ENCODE assay signal across 8 cellular contexts in the genomic region with DNA sequence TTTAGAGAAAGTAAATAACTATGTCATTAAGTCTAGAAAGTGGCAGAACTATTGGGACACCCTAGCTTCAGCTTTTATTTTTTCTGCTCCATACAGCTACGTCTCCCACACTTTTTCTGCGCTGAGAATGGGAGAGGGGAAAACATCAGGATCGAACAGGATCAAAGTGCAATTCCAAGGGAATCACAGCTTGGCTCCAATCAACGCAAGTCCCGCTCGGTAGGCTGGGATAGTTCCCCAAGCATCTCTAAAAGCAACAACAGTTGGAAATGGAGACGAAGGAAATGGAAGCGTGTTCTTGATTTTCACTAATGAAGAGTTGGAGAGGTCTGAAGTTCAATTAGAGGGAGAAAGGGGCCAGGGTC. TPM values are rescaled to one million over a fixed set of nuclear protein-coding genes. Genes with fewer than 3 reads are reported as not detected.
DNase-seq lines count a peak whose midpoint lies in the region; ATAC-seq and TF ChIP-seq lines count a peak whose summit lies in the region.

No MANE protein-coding gene starts in this region.

- WGBS in esophagus muscularis mucosa, result under 1% methylated on average over 8 of the region's 8 CpGs

- peaks cover 18% of the 10 kb centered on the region for H3K4me1 Mint-ChIP-seq in osteocyte (ENCODE audit: unreplicated experiment)

- no peaks in the 10 kb centered on the region for H3K9me2 ChIP-seq in PC-3 (replicated peaks; ENCODE audit: low read length)

- POLR2A ChIA-PET in PC-3 (lab: Charles Lee; ENCODE audit: unreplicated experiment), result interaction anchor here (0.6 to 1.0 kb wide), 3 partner anchors 46 to 155 kb away, joined by 3 to 15 read pairs (median 12); a partner anchor contains a TSS

- peak overlapping the region; percentile 98 for H3K27ac Mint-ChIP-seq in osteocyte (ENCODE audit: unreplicated experiment)

- H3K27ac ChIP-seq in PC-3 (ENCODE audit: low read length) (peak overlapping the region; percentile 42), esophagus muscularis mucosa (replicated peaks in 1 of 4) (peak overlapping the region; percentile 92 to 96 (median 94))

- CTCF ChIA-PET in PC-3 (lab: Charles Lee), result no interaction called here

- H2AFZ ChIP-seq in PC-3 (ENCODE audit: low read length), result peak overlapping the region; percentile 93

- BruUV-seq in PC-3 (replicated peaks; lab: Mats Ljungman, UMichigan), result TSS peak; percentile 80

- H3K79me2 ChIP-seq in PC-3 (ENCODE audit: low read length), result peaks cover 10% of the 10 kb centered on the region

- H3K9me3 Mint-ChIP-seq in osteocyte (ENCODE audit: unreplicated experiment), result no peaks in the 10 kb centered on the region

- H3F3A ChIP-seq in PC-3 (ENCODE audit: low read length, unreplicated experiment), result no peaks in the 10 kb centered on the region

- H4K20me1 ChIP-seq in PC-3 (ENCODE audit: low read length), result no peaks in the 10 kb centered on the region

- peak overlapping the region; percentile 96 for H3K4me3 Mint-ChIP-seq in osteocyte (ENCODE audit: unreplicated experiment)

- H3K4me2 ChIP-seq in PC-3 (ENCODE audit: low read length), result peak overlapping the region; percentile 96

- no peaks in the 10 kb centered on the region for H3K9me3 ChIP-seq in PC-3 (ENCODE audit: low read length)
- H3K9me3 ChIP-seq in esophagus muscularis mucosa, result no peaks in the 10 kb centered on the region

- TF ChIP-seq POLR2A in esophagus muscularis mucosa (IDR thresholded peaks at IDR 0.05; ENCODE audit: low read depth), result no peak

- no peak for TF ChIP-seq EP300 in esophagus muscularis mucosa (IDR thresholded peaks at IDR 0.05)

- no peak for TF ChIP-seq CTCF in PC-3 (conservative IDR thresholded peaks at IDR 0.05; ENCODE audit: low read depth, low read length)
- no peak for TF ChIP-seq CTCF in esophagus muscularis mucosa (IDR thresholded peaks at IDR 0.05)
- no peak for TF ChIP-seq CTCF in osteocyte (IDR thresholded peaks at IDR 0.05)

- no peaks in the 10 kb centered on the region for H3K27me3 ChIP-seq in PC-3 (ENCODE audit: low read length)
- H3K27me3 ChIP-seq in esophagus muscularis mucosa, result no peaks in the 10 kb centered on the region

- H3K36me3 ChIP-seq in PC-3 (ENCODE audit: low read depth, low read length) (no peaks in the 10 kb centered on the region), esophagus muscularis mucosa (peaks cover 0 to 9% (median 7%) of the 10 kb centered on the region in 4 donors)

- in situ Hi-C loops in KBM-7 (cut with MboI; ENCODE audit: low pct_unique_long_range_greater_than_20kb, low sequenced_read_pairs), result loop anchor here (25.0 kb wide), 1 partner anchor 88 kb away; a partner anchor contains a TSS

- H3K4me3 ChIP-seq in PC-3 (ENCODE audit: low read length) (peak overlapping the region; percentile 85), esophagus muscularis mucosa (peak overlapping the region; percentile 81 to 99 (median 86))

- H3K36me3 Mint-ChIP-seq in osteocyte (ENCODE audit: unreplicated experiment), result peaks cover 4% of the 10 kb centered on the region

- H3K4me1 ChIP-seq in PC-3 (ENCODE audit: insufficient read depth, low read length) (peaks cover 12% of the 10 kb centered on the region), esophagus muscularis mucosa (peaks cover 9 to 31% (median 13%) of the 10 kb centered on the region in 4 donors)

- intact Hi-C loops in PC-3 (cut with micrococcal nuclease), result loop anchor here (5.0 kb wide), 1 partner anchor 43 kb away; a partner anchor contains a TSS
- intact Hi-C loops in esophagus muscularis mucosa (cut with DNase I), result no loop called here

- H3K27me3 Mint-ChIP-seq in osteocyte (ENCODE audit: unreplicated experiment), result no peaks in the 10 kb centered on the region

- ATAC-seq in PC-3, result no peak
- ATAC-seq in GM18511 (IDR thresholded peaks at IDR 0.05; ENCODE audit: unreplicated experiment), result no peak

- H3K9ac ChIP-seq in PC-3 (ENCODE audit: low read length), result peak overlapping the region; percentile 95

- DNase-seq in COLO829 (ENCODE audit: low spot score) (peak; percentile 10), PC-3 (no peak), esophagus muscularis mucosa (ENCODE audit: extremely low spot score) (no peak), osteocyte (ENCODE audit: extremely low spot score, unreplicated experiment) (no peak), KG1 (lab: John Stamatoyannopoulos, UW) (no peak), KBM-7 (no peak)
- DNase-seq in stimulated activated CD4-positive, alpha-beta T cell treated with anti-CD3 and anti-CD28 coated beads, Interleukin-15, amount 100 ng/mL, for 24 hours, result no peak

RNA-seq across cellular contexts. Expression of a gene that starts 0.5 kb away (rescaled TPM):
- total RNA-seq in PC-3 (2014; rRNA removed), result 28.2 and 30.8 TPM in 2 replicates
- 10 to 100 TPM; 25.5 to 50.0 (median 43.9) TPM for total RNA-seq in esophagus muscularis mucosa
- 34.1 and 37.4 TPM in 2 replicates for total RNA-seq in osteocyte

RNA-seq across cellular contexts. Expression of a gene that starts 24.1 kb away (rescaled TPM):
- total RNA-seq in PC-3 (2014; rRNA removed) (86.0 and 86.4 TPM in 2 replicates), esophagus muscularis mucosa (10 to 100 TPM in 3 of 4 donors, 1 to 10 TPM in 1; 7.1 to 13.6 (median 12.8) TPM), osteocyte (17.5 and 20.0 TPM in 2 replicates)

RNA-seq across cellular contexts. Expression of a gene that starts 33.7 kb away (rescaled TPM):
- total RNA-seq in PC-3 (2014; rRNA removed), result 120 and 142 TPM in 2 replicates
- total RNA-seq in esophagus muscularis mucosa, result 10 to 100 TPM; 32.8 to 51.4 (median 40.8) TPM
- 39.2 and 39.9 TPM in 2 replicates for total RNA-seq in osteocyte

RNA-seq across cellular contexts. Expression of a gene that starts 43.4 kb away (rescaled TPM):
- 20.3 and 23.4 TPM in 2 replicates for total RNA-seq in PC-3 (2014; rRNA removed)
- total RNA-seq in esophagus muscularis mucosa, result 10 to 100 TPM; 20.0 to 25.9 (median 25.2) TPM
- total RNA-seq in osteocyte, result 16.4 and 18.0 TPM in 2 replicates

RNA-seq across cellular contexts. Expression of a gene that starts 46.5 kb away (rescaled TPM):
- total RNA-seq in PC-3 (2014; rRNA removed) (107 and 115 TPM in 2 replicates), esophagus muscularis mucosa (10 to 100 TPM; 43.6 to 66.6 (median 56.0) TPM), osteocyte (42.4 and 44.3 TPM in 2 replicates)
